In the genomic region with DNA sequence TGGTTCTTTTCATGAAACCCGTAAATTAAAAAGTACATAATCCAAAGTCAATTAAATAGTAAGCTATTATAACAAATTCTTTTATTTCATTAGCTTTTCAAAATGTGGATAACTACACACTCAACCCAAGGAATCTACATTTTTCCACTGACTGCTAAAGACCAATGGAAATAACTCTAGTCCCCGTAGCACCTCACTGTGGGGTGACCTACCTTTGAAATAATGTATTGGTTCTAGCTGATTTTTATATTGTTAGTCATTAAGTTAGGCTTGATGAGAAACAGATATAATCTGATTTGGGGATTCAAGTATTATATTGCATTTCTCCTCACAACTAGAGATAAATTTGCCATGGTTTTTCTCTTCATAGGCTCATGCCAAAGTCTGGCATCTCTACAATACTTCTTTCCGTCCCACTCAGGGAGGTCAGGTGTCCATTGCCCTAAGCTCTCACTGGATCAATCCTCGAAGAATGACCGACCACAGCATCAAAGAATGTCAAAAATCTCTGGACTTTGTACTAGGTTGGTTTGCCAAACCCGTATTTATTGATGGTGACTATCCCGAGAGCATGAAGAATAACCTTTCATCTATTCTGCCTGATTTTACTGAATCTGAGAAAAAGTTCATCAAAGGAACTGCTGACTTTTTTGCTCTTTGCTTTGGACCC, we compare ENCODE assay signal across 24 cellular contexts. TPM values are rescaled to one million over a fixed set of nuclear protein-coding genes. Genes with fewer than 3 reads are reported as not detected.
DNase-seq lines count a peak whose midpoint lies in the region; ATAC-seq and TF ChIP-seq lines count a peak whose summit lies in the region.
"Had no signal": no experiment of that assay in that cellular context is flagged by ENCODE, and none has a peak within 500 bp of the region (broad histone marks: within the 10 kb centered on the region; RNA-seq: fewer than 3 reads in every experiment).

No MANE protein-coding gene starts in this region.

- H3K27me3 Mint-ChIP-seq in Caco-2 (ENCODE audit: insufficient read depth, unreplicated experiment) (no peaks in the 10 kb centered on the region), GM23338 (ENCODE audit: insufficient read depth, low read depth, poor library complexity) (no peaks in the 10 kb centered on the region)

- H3K4me1 Mint-ChIP-seq in Caco-2 (ENCODE audit: low read depth, unreplicated experiment), result peaks cover 28% of the 10 kb centered on the region
- H3K4me1 Mint-ChIP-seq in GM23338, result no peaks in the 10 kb centered on the region

- no TSS peak for BruUV-seq in Caco-2 (replicated peaks; lab: Mats Ljungman, UMichigan)

- no peaks in the 10 kb centered on the region for H3F3A ChIP-seq in GM23338 (replicated peaks; ENCODE audit: low read depth)

- H3K4me2 ChIP-seq in GM23338, result no peak overlapping the region
- H3K4me2 ChIP-seq: KMS-11 had no signal

- CTCF ChIA-PET in Caco-2 (lab: Charles Lee), result no interaction called here

- H3K4me3 ChIP-seq in Caco-2 (ENCODE audit: low read depth, low read length) (no peak overlapping the region), GM23338 (no peak overlapping the region)
- H3K4me3 ChIP-seq: testis had no signal

- DNase-seq in Caco-2, result peak; percentile 54 to 63
- DNase-seq in iris pigment epithelial cell (ENCODE audit: low read depth), result peak; percentile 32
- peak; percentile 71 for DNase-seq in renal cortical epithelial cell (ENCODE audit: low read depth)
- DNase-seq in effector CD4-positive, alpha-beta T cell, result no peak
- no peak for DNase-seq in NCI-H1105 treated with DMSO at 0.1 percent for 48 hours (lab: John Stamatoyannopoulos, UW)
- no peak for DNase-seq in GM23338 (ENCODE audit: low spot score)
- no peak for DNase-seq in NCI-H82 (lab: John Stamatoyannopoulos, UW)
- DNase-seq: activated CD8-positive, alpha-beta memory T cell treated with anti-CD3 and anti-CD28 coated beads, Interleukin-2, amount 50 U/mL, for 48 hours; activated effector memory CD4-positive, alpha-beta T cell treated with anti-CD3 and anti-CD28 coated beads, Interleukin-2, amount 50 U/mL, for 16 hours; CD4-positive, alpha-beta T cell; dermis blood vessel endothelial cell; DMS153; erythroblast; GF-D8; NCI-H2029 treated with DMSO at 0.1 percent for 48 hours; NCI-H345; SIG-M5; testis had no signal

- TF ChIP-seq CTCF in Caco-2 (IDR thresholded peaks at IDR 0.05; ENCODE audit: insufficient read depth in 1 of 2, low read depth in 1 of 2, low read length in 1 of 2, severe bottlenecking in 1 of 2, unreplicated experiment in 1 of 2), result no peak
- no peak for TF ChIP-seq CTCF in VCaP (conservative IDR thresholded peaks at IDR 0.05)
- TF ChIP-seq CTCF in GM23338 (conservative IDR thresholded peaks at IDR 0.05; ENCODE audit: low read depth in 2 of 2), result no peak

- H3K27ac ChIP-seq in VCaP (peak overlapping the region; percentile 62), GM23338 (ENCODE audit: low read depth) (no peak overlapping the region)
- H3K27ac ChIP-seq: KMS-11, testis had no signal

- H3K4me3 Mint-ChIP-seq in Caco-2 (ENCODE audit: unreplicated experiment), result no peak overlapping the region
- no peak overlapping the region for H3K4me3 Mint-ChIP-seq in GM23338
- H3K4me3 Mint-ChIP-seq: CD4-positive, alpha-beta T cell; neural crest cell; T-helper 1 cell treated with Interleukin-12 subunit alpha and Interleukin-12 subunit beta and Interleukin-4 antibody, amounts not matched to agents 30 μg/mL and 1 μg/mL, for 36 hours had no signal

- POLR2A ChIA-PET in Caco-2 (lab: Charles Lee), result no interaction called here

- H3K9me3 Mint-ChIP-seq in Caco-2 (ENCODE audit: unreplicated experiment) (peaks cover 7% of the 10 kb centered on the region), GM23338 (no peaks in the 10 kb centered on the region)
- H3K9me3 Mint-ChIP-seq: CD4-positive, alpha-beta T cell; neural crest cell; T-helper 1 cell treated with Interleukin-12 subunit alpha and Interleukin-12 subunit beta and Interleukin-4 antibody, amounts not matched to agents 30 μg/mL and 1 μg/mL, for 36 hours had no signal

- H3K79me2 ChIP-seq in GM23338 (replicated peaks; ENCODE audit: insufficient read depth), result no peaks in the 10 kb centered on the region

- H3K27me3 ChIP-seq in Caco-2 (replicated peaks; ENCODE audit: control insufficient read depth, insufficient read depth, low read length), result no peaks in the 10 kb centered on the region
- no peaks in the 10 kb centered on the region for H3K27me3 ChIP-seq in GM23338 (ENCODE audit: insufficient read depth)
- H3K27me3 ChIP-seq: testis had no signal

- intact Hi-C loops in Caco-2 (cut with micrococcal nuclease; ENCODE audit: unreplicated experiment), result loop anchor here (2.0 to 10.0 kb wide), 2 partner anchors 37 to 491 kb away; no protein-coding TSS in a partner anchor

- H4K20me1 ChIP-seq in GM23338 (replicated peaks; ENCODE audit: insufficient read depth), result no peaks in the 10 kb centered on the region

- no peaks in the 10 kb centered on the region for H3K36me3 Mint-ChIP-seq in Caco-2 (ENCODE audit: insufficient read depth, unreplicated experiment)
- no peaks in the 10 kb centered on the region for H3K36me3 Mint-ChIP-seq in GM23338 (ENCODE audit: low read depth)

- peak overlapping the region; percentile 23 for H3K27ac Mint-ChIP-seq in Caco-2 (ENCODE audit: unreplicated experiment)
- no peak overlapping the region for H3K27ac Mint-ChIP-seq in GM23338
- H3K27ac Mint-ChIP-seq: CD4-positive, alpha-beta T cell; T-helper 1 cell treated with Interleukin-12 subunit alpha and Interleukin-12 subunit beta and Interleukin-4 antibody, amounts not matched to agents 30 μg/mL and 1 μg/mL, for 36 hours had no signal

- no peaks in the 10 kb centered on the region for H3K36me3 ChIP-seq in Caco-2 (ENCODE audit: control insufficient read depth, insufficient read depth, low read length)
- no peaks in the 10 kb centered on the region for H3K36me3 ChIP-seq in GM23338 (ENCODE audit: insufficient read depth)

- H3K9me2 ChIP-seq in GM23338 (ENCODE audit: insufficient read depth), result 0 out of 2 replicates have a peak, but pooled peaks cover 3% of the 10 kb centered on the region

- H3K4me1 ChIP-seq in Caco-2 (peaks cover 14% of the 10 kb centered on the region), GM23338 (ENCODE audit: insufficient read depth) (no peaks in the 10 kb centered on the region)

- no peak overlapping the region for H2AFZ ChIP-seq in GM23338

- ATAC-seq in GM23338, result no peak

- H3K9me3 ChIP-seq in Caco-2, result no peaks in the 10 kb centered on the region
- H3K9me3 ChIP-seq: testis had no signal

TF ChIP-seq in GM23338, 12 proteins besides CTCF, POLR2A, EP300 and RAD21 (continues in another document):
- TF ChIP-seq STAT1 (IDR thresholded peaks at IDR 0.05; ENCODE audit: unreplicated experiment), result no peak
- TF ChIP-seq POLR2AphosphoS5 (IDR thresholded peaks at IDR 0.05; ENCODE audit: low read depth), result no peak
- no peak for TF ChIP-seq NANOG (IDR thresholded peaks at IDR 0.05; ENCODE audit: borderline replicate concordance)
- no peak for TF ChIP-seq ZNF114 (CRISPR knock-in tag; IDR thresholded peaks at IDR 0.05)

RNA-seq across cellular contexts. Expression of a gene that starts 37.3 kb away (rescaled TPM):
- total RNA-seq in Caco-2 (2022) (1.3 and 1.5 TPM in 2 replicates), renal cortical epithelial cell (11.9 and 12.7 TPM in 2 replicates)
- total RNA-seq in GM23338 (2014; rRNA removed; shearing (Covaris generic)), result 0.03 TPM in 1 of 2 replicates, not detected in the other
- 0.07 TPM in 1 of 2 replicates, not detected in the other for polyA plus RNA-seq in GM23338 (2016; fragmentation: Nextera tagmentation; extraction: Ambion mirVana)
- total RNA-seq: CD4-positive, alpha-beta T cell; H1; HT-29 had no signal

Comparison
In these comparisons a context has a peak if more than half of its experiments do, and no peak if none do; other contexts are left out.
1. DNase-seq: peak in Caco-2 (2 of 2), iris pigment epithelial cell (single experiment) and renal cortical epithelial cell (single experiment); none in effector CD4-positive, alpha-beta T cell (single experiment), NCI-H1105 treated with DMSO at 0.1 percent for 48 hours (single experiment), GM23338 (single experiment) and NCI-H82 (single experiment).